ENCODE assay signal across 26 cellular contexts in the genomic region with DNA sequence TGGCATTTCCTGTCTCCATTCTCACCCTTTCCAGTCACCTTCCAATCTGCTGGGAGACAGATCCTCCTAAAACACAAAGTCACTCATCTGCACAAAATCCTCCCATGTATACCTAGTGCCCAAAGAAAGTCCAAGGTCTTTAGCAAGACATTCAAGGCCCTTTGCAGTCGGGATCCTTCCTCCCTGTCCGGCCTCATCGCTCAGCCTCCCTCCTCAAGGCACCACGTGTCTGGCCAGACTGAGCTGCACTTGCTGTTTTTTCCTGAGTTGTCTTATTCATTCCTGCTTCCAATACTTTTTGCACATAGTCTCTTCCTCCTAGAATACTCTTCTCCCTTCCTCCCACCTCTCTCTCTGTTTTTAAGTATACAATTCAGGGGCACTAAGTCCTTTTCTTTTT. TPM values are rescaled to one million over a fixed set of nuclear protein-coding genes. Genes with fewer than 3 reads are reported as not detected.
DNase-seq lines count a peak whose midpoint lies in the region; ATAC-seq, FAIRE-seq and TF ChIP-seq lines count a peak whose summit lies in the region.
"Had no signal": no experiment of that assay in that cellular context is flagged by ENCODE, and none has a peak within 500 bp of the region (broad histone marks: within the 10 kb centered on the region; RNA-seq: fewer than 3 reads in every experiment).

No MANE protein-coding gene starts in this region.

- no peak for TF ChIP-seq RAD21 in K562 (CRISPR knock-in tag; conservative IDR thresholded peaks at IDR 0.05 in 1 of 2, IDR thresholded peaks at IDR 0.05 in 1 of 2)

- H3K4me1 Mint-ChIP-seq in activated CD4-positive, alpha-beta T cell treated with anti-CD3 and anti-CD28 coated beads, Interleukin-2, amount 10 ng/mL, durations not matched to agents 24 days and 14 days = peaks cover 42% of the 10 kb centered on the region
- H3K4me1 Mint-ChIP-seq in activated CD4-positive, alpha-beta T cell treated with anti-CD3 and anti-CD28 coated beads for 36 hours = peaks cover 21% of the 10 kb centered on the region
- H3K4me1 Mint-ChIP-seq: CD14-positive monocyte had no signal

- TF ChIP-seq EP300 in K562 (IDR thresholded peaks at IDR 0.05; ENCODE audit: low read length) = no peak
- TF ChIP-seq EP300 in transverse colon (IDR thresholded peaks at IDR 0.05; ENCODE audit: low read depth) = no peak

- H3K9me3 Mint-ChIP-seq in activated CD4-positive, alpha-beta T cell treated with anti-CD3 and anti-CD28 coated beads, Interleukin-2, amount 10 ng/mL, durations not matched to agents 24 days and 14 days = no peaks in the 10 kb centered on the region
- H3K9me3 Mint-ChIP-seq in activated CD4-positive, alpha-beta T cell treated with anti-CD3 and anti-CD28 coated beads for 36 hours (ENCODE audit: low read depth) = no peaks in the 10 kb centered on the region
- H3K9me3 Mint-ChIP-seq: CD8-positive, alpha-beta memory T cell had no signal

- H3K27ac Mint-ChIP-seq in activated CD4-positive, alpha-beta T cell treated with anti-CD3 and anti-CD28 coated beads, Interleukin-2, amount 10 ng/mL, durations not matched to agents 24 days and 14 days = peak overlapping the region; percentile 48
- no peak overlapping the region for H3K27ac Mint-ChIP-seq in activated CD4-positive, alpha-beta T cell treated with anti-CD3 and anti-CD28 coated beads for 36 hours
- H3K27ac Mint-ChIP-seq: CD14-positive monocyte; CD8-positive, alpha-beta memory T cell had no signal

- no peak overlapping the region for H3K4me3 Mint-ChIP-seq in activated CD4-positive, alpha-beta T cell treated with anti-CD3 and anti-CD28 coated beads, Interleukin-2, amount 10 ng/mL, durations not matched to agents 24 days and 14 days
- H3K4me3 Mint-ChIP-seq in activated CD4-positive, alpha-beta T cell treated with anti-CD3 and anti-CD28 coated beads for 36 hours = no peak overlapping the region
- H3K4me3 Mint-ChIP-seq: CD14-positive monocyte; CD8-positive, alpha-beta memory T cell had no signal

- H3K36me3 ChIP-seq in K562 (ENCODE audit: control insufficient read depth, insufficient read depth, low read length) (no peaks in the 10 kb centered on the region), kidney (ENCODE audit: control insufficient read depth in 1 of 2, insufficient read depth in 2 of 2, low read length in 2 of 2) (peaks cover 4% of the 10 kb centered on the region in 2 donors), transverse colon (peaks cover 0 to 6% (median 0%) of the 10 kb centered on the region in 4 donors)
- H3K36me3 ChIP-seq: BE2C had no signal

- H3K9me3 ChIP-seq in K562 (replicated peaks; ENCODE audit: control insufficient read depth, insufficient read depth, low read depth, low read length) (no peaks in the 10 kb centered on the region), kidney (ENCODE audit: control insufficient read depth in 1 of 2, low read length in 2 of 2) (no peaks in the 10 kb centered on the region), transverse colon (no peaks in the 10 kb centered on the region)
- H3K9me3 ChIP-seq: BE2C, SK-N-SH had no signal

- no peaks in the 10 kb centered on the region for H4K20me1 ChIP-seq in K562 (replicated peaks; ENCODE audit: control insufficient read depth, insufficient read depth, low read length)

- WGBS in K562 (ENCODE audit: insufficient coverage, low coverage, missing lambda C conversion rate) = 5% methylated on average over 4 of the region's 4 CpGs
- 87 to 88% methylated on average over 4 of the region's 4 CpGs for WGBS in transverse colon (ENCODE audit: low coverage in 1 of 2), 2 donors

- DNase-seq in activated CD4-positive, alpha-beta T cell treated with anti-CD3 and anti-CD28 coated beads, Interleukin-2, amount 10 ng/mL, durations not matched to agents 24 days and 14 days = no peak
- DNase-seq in activated CD4-positive, alpha-beta T cell treated with anti-CD3 and anti-CD28 coated beads for 36 hours = no peak
- DNase-seq in K562 (ENCODE audit: extremely low read depth in 1 of 4, low spot score in 3 of 4) (no peak), kidney (no peak), transverse colon (no peak), GM13977 (ENCODE audit: low spot score) (no peak), GM12892 (ENCODE audit: insufficient read length) (no peak)
- no peak for DNase-seq in activated T-cell treated with anti-CD3 and anti-CD28 coated beads, Interleukin-2, amount 50 U/mL, for 48 hours
- DNase-seq: 8988T; ACHN; BE2C; CD8-positive, alpha-beta memory T cell; DMS153; KBM-7; NCI-H1105 treated with DMSO at 0.1 percent for 48 hours; NCI-H146; NCI-H1930; NCI-H2107; NCI-H524; NCI-H774; SK-N-SH had no signal

- ATAC-seq in activated CD4-positive, alpha-beta T cell treated with anti-CD3 and anti-CD28 coated beads for 36 hours = no peak
- ATAC-seq in K562 = no peak

- H3K9ac ChIP-seq in K562 (ENCODE audit: insufficient read depth in 1 of 2, low read depth in 2 of 2, low read length in 2 of 2) (no peak overlapping the region), kidney (ENCODE audit: low read length in 2 of 2) (no peak overlapping the region)
- H3K9ac ChIP-seq: SK-N-SH had no signal

- H3K27me3 ChIP-seq in K562 (ENCODE audit: control insufficient read depth in 2 of 2, insufficient read depth in 2 of 2, low read length in 2 of 2) = peaks cover 8 to 40% of the 10 kb centered on the region in 2 experiments; a peak in 4 of 5 replicates
- no peaks in the 10 kb centered on the region for H3K27me3 ChIP-seq in transverse colon

- peak overlapping the region; percentile 52; the same call in 1 of the 2 replicates for H3K4me2 ChIP-seq in K562 (ENCODE audit: insufficient read depth, low read length)
- H3K4me2 ChIP-seq: SK-N-SH had no signal

- no peaks in the 10 kb centered on the region for H3K79me2 ChIP-seq in K562 (ENCODE audit: control insufficient read depth, insufficient read depth, low read length)

- no peaks in the 10 kb centered on the region for H3K27me3 Mint-ChIP-seq in activated CD4-positive, alpha-beta T cell treated with anti-CD3 and anti-CD28 coated beads, Interleukin-2, amount 10 ng/mL, durations not matched to agents 24 days and 14 days
- peaks cover 16% of the 10 kb centered on the region for H3K27me3 Mint-ChIP-seq in activated CD4-positive, alpha-beta T cell treated with anti-CD3 and anti-CD28 coated beads for 36 hours

- no peaks in the 10 kb centered on the region for H3K9me1 ChIP-seq in K562 (ENCODE audit: control insufficient read depth, insufficient read depth, low read length)

- BruUV-seq in K562 (replicated peaks; lab: Mats Ljungman, UMichigan) = no TSS peak

- POLR2A ChIA-PET in activated CD4-positive, alpha-beta T cell treated with anti-CD3 and anti-CD28 coated beads for 36 hours (lab: Charles Lee) = no interaction called here
- POLR2A ChIA-PET in K562 (lab: Yijun Ruan, JAX) = interaction anchor here (0.7 kb wide), 1 partner anchor 156 kb away, joined by 3 read pairs; no protein-coding TSS in a partner anchor

- no peak for TF ChIP-seq POLR2A in K562 (conservative IDR thresholded peaks at IDR 0.05)
- no peak for TF ChIP-seq POLR2A in transverse colon (IDR thresholded peaks at IDR 0.05)
- TF ChIP-seq POLR2A in GM12892 (IDR thresholded peaks at IDR 0.05; ENCODE audit: low read depth, low read length) = no peak

- no peak for FAIRE-seq in K562 (lab: Jason Lieb, UNC)
- FAIRE-seq in kidney (lab: Jason Lieb, UNC) = no peak
- FAIRE-seq in GM12892 (lab: Jason Lieb, UNC) = no peak

- TF ChIP-seq CTCF in K562 (IDR thresholded peaks at IDR 0.05 in 2 of 3, conservative IDR thresholded peaks at IDR 0.05 in 1 of 3; ENCODE audit: insufficient read depth in 2 of 3, low read depth in 1 of 3, low read length in 3 of 3) (no peak), kidney (IDR thresholded peaks at IDR 0.05; ENCODE audit: borderline replicate concordance, extremely low read depth, insufficient read depth) (no peak), transverse colon (IDR thresholded peaks at IDR 0.05) (no peak), GM13977 (IDR thresholded peaks at IDR 0.05; ENCODE audit: extremely low read depth, insufficient read depth, missing control alignments) (no peak)

- no peak overlapping the region for H2AFZ ChIP-seq in K562 (ENCODE audit: low read depth, low read length)

- in situ Hi-C loops in K562 (cut with MboI) (no loop called here), transverse colon (cut with MboI; ENCODE audit: low pct_ligation_motif_present in 1 of 4, low pct_unique_long_range_greater_than_20kb in 1 of 4, low sequenced_read_pairs in 3 of 4) (no loop called here), GM13977 (cut with MboI; ENCODE audit: low pct_unique_long_range_greater_than_20kb, low sequenced_read_pairs, unreplicated experiment) (no loop called here)

- no peak overlapping the region for H3K27ac ChIP-seq in K562 (ENCODE audit: extremely low read depth, low read depth, low read length)
- H3K27ac ChIP-seq in kidney (ENCODE audit: low read depth in 2 of 2, low read length in 2 of 2) = peak overlapping the region in 1 of 2 donors; percentile 62
- peak overlapping the region; percentile 87 to 93 (median 89) for H3K27ac ChIP-seq in transverse colon

- CTCF ChIA-PET in activated CD4-positive, alpha-beta T cell treated with anti-CD3 and anti-CD28 coated beads for 36 hours (lab: Charles Lee) = interaction anchor here (0.6 to 5.6 kb wide), 2 partner anchors 60 to 312 kb away, joined by 3 to 40 read pairs; no protein-coding TSS in a partner anchor
- CTCF ChIA-PET in K562 (lab: Yijun Ruan, JAX; ENCODE audit: low intra/inter-chr PET ratio) = no interaction called here

- no peaks in the 10 kb centered on the region for H3K36me3 Mint-ChIP-seq in activated CD4-positive, alpha-beta T cell treated with anti-CD3 and anti-CD28 coated beads, Interleukin-2, amount 10 ng/mL, durations not matched to agents 24 days and 14 days (ENCODE audit: low read depth)
- no peaks in the 10 kb centered on the region for H3K36me3 Mint-ChIP-seq in activated CD4-positive, alpha-beta T cell treated with anti-CD3 and anti-CD28 coated beads for 36 hours (ENCODE audit: low read depth)
- H3K36me3 Mint-ChIP-seq: CD14-positive monocyte; CD8-positive, alpha-beta memory T cell had no signal

- H3K4me3 ChIP-seq in K562 (no peak overlapping the region), kidney (ENCODE audit: low read length in 2 of 2) (peak overlapping the region; percentile 66 to 67), transverse colon (peak overlapping the region in 2 of 4 donors; percentile 40 to 58)

- H3K4me1 ChIP-seq in K562 (replicated peaks in 1 of 2; ENCODE audit: control insufficient read depth in 2 of 2, insufficient read depth in 2 of 2, low read length in 2 of 2) (peaks cover 0 to 14% of the 10 kb centered on the region in 2 experiments; a peak in 4 of 5 replicates), kidney (ENCODE audit: control insufficient read depth in 1 of 2, insufficient read depth in 1 of 2, low read depth in 1 of 2, low read length in 2 of 2) (no peaks in the 10 kb centered on the region), transverse colon (peaks cover 0 to 8% (median 4%) of the 10 kb centered on the region in 4 donors)
- H3K4me1 ChIP-seq: BE2C had no signal

- intact Hi-C loops in activated CD4-positive, alpha-beta T cell treated with anti-CD3 and anti-CD28 coated beads, Interleukin-2, amount 10 ng/mL, durations not matched to agents 24 days and 14 days (cut with micrococcal nuclease) = no loop called here
- intact Hi-C loops in activated CD4-positive, alpha-beta T cell treated with anti-CD3 and anti-CD28 coated beads for 36 hours (cut with DNase I, micrococcal nuclease) = no loop called here
- intact Hi-C loops in K562 (cut with micrococcal nuclease) = no loop called here
- intact Hi-C loops in kidney (cut with DNase I) = no loop called here
- intact Hi-C loops in transverse colon (cut with DNase I; ENCODE audit: low total_unique reads) = no loop called here

RNA-seq across cellular contexts. Expression of gene TRIM15, which starts 1.4 kb away (rescaled TPM):
- 0.24 and 0.65 TPM in 2 replicates for total RNA-seq in activated CD4-positive, alpha-beta T cell treated with anti-CD3 and anti-CD28 coated beads, Interleukin-2, amount 10 ng/mL, durations not matched to agents 24 days and 14 days
- total RNA-seq in activated CD4-positive, alpha-beta T cell treated with anti-CD3 and anti-CD28 coated beads for 36 hours = under 1 TPM; 0.18 to 0.26 TPM
- 0.30 TPM in 1 of 2 replicates, not detected in the other for total RNA-seq in K562 (2011; cell fraction: chromatin; rRNA removed; ENCODE audit: low replicate concordance)
- not detected in 2 replicates for total RNA-seq in K562 (2011; cell fraction: nucleolus; rRNA removed)
- not detected in 2 replicates for total RNA-seq in K562 (2011; cell fraction: nucleoplasm; rRNA removed)
- total RNA-seq in K562 (2014; rRNA removed) (2.3 and 2.6 TPM in 2 replicates), K562 (2014; rRNA removed; fragmentation: Illumina TruSeq; extraction: Trizol) (0.80 and 0.91 TPM in 2 replicates), K562 (2015; rRNA removed; fragmentation: Illumina TruSeq; extraction: Trizol) (0.34 and 0.83 TPM in 2 replicates), K562 (2021) (1.2 TPM in 2 replicates), kidney (2.2 TPM), transverse colon (10 to 100 TPM in 3 of 4 donors, 1 to 10 TPM in 1; 5.8 to 90.7 (median 51.8) TPM)
- polyA plus RNA-seq in K562 (2011; rRNA removed) (0.21 and 0.65 TPM in 2 replicates), K562 (2014; fragmentation: Illumina TruSeq; extraction: Trizol) (0.70 and 1.2 TPM in 2 replicates), K562 (2014; fragmentation: Nextera tagmentation; extraction: Ambion mirVana) (under 1 TPM; 0.06 to 0.15 TPM), K562 (2014; rRNA removed) (2.2 and 2.9 TPM in 2 replicates), kidney (ENCODE audit: insufficient read depth, low read depth, low replicate concordance) (7.1 TPM)
- 0.09 and 0.13 TPM in 2 replicates for polyA plus RNA-seq in K562 (2011; cell fraction: cytosol; rRNA removed)
- 0.98 and 1.8 TPM in 2 replicates for polyA plus RNA-seq in K562 (2011; cell fraction: nucleus; rRNA removed)
- 0.99 and 1.2 TPM in 2 replicates for polyA plus RNA-seq in K562 (2012)
- 0.14 and 0.42 TPM in 2 replicates for polyA minus RNA-seq in K562 (2011; rRNA and poly(A)+ RNA removed)
- 1.6 TPM in 1 of 2 replicates, not detected in the other for polyA minus RNA-seq in K562 (2011; cell fraction: cytosol; rRNA and poly(A)+ RNA removed)
- 0.54 and 0.89 TPM in 2 replicates for polyA minus RNA-seq in K562 (2011; cell fraction: nucleus; rRNA and poly(A)+ RNA removed)
- not detected for polyA plus RNA-seq in GM12892 (2012; ENCODE audit: missing spikeins)
- total RNA-seq: CD8-positive, alpha-beta memory T cell; HT1080; LHCN-M2 had no signal
- polyA plus RNA-seq: CD14-positive monocyte; CD8-positive, alpha-beta memory T cell; SK-N-SH had no signal

RNA-seq across cellular contexts. Expression of gene TRIM10, which starts 3.7 kb away (rescaled TPM):
- total RNA-seq in activated CD4-positive, alpha-beta T cell treated with anti-CD3 and anti-CD28 coated beads, Interleukin-2, amount 10 ng/mL, durations not matched to agents 24 days and 14 days = 0.07 and 0.09 TPM in 2 replicates
- under 1 TPM; 0.11 to 0.16 TPM for total RNA-seq in activated CD4-positive, alpha-beta T cell treated with anti-CD3 and anti-CD28 coated beads for 36 hours
- total RNA-seq in K562 (2011; cell fraction: chromatin; rRNA removed; ENCODE audit: low replicate concordance) = 0.07 TPM in 1 of 2 replicates, not detected in the other
- total RNA-seq in K562 (2011; cell fraction: nucleolus; rRNA removed) = not detected in 2 replicates
- 0.15 TPM in 1 of 2 replicates, not detected in the other for total RNA-seq in K562 (2011; cell fraction: nucleoplasm; rRNA removed)
- total RNA-seq in K562 (2014; rRNA removed) = 0.36 and 0.61 TPM in 2 replicates
- total RNA-seq in K562 (2014; rRNA removed; fragmentation: Illumina TruSeq; extraction: Trizol) = 0.65 and 0.73 TPM in 2 replicates
- 0.36 and 0.38 TPM in 2 replicates for total RNA-seq in K562 (2015; rRNA removed; fragmentation: Illumina TruSeq; extraction: Trizol)
- total RNA-seq in K562 (2021) = 0.58 and 0.86 TPM in 2 replicates
- 0.26 and 0.31 TPM in 2 replicates for polyA plus RNA-seq in K562 (2011; rRNA removed)
- 0.09 and 0.19 TPM in 2 replicates for polyA plus RNA-seq in K562 (2011; cell fraction: cytosol; rRNA removed)
- polyA plus RNA-seq in K562 (2011; cell fraction: nucleus; rRNA removed) = 0.40 and 0.62 TPM in 2 replicates
- polyA plus RNA-seq in K562 (2012) = 0.55 and 0.68 TPM in 2 replicates
- 0.74 and 0.83 TPM in 2 replicates for polyA plus RNA-seq in K562 (2014; fragmentation: Illumina TruSeq; extraction: Trizol)
- under 1 TPM; 0.15 to 0.36 TPM for polyA plus RNA-seq in K562 (2014; fragmentation: Nextera tagmentation; extraction: Ambion mirVana)
- 0.90 and 1.00 TPM in 2 replicates for polyA plus RNA-seq in K562 (2014; rRNA removed)
- 0.09 and 0.14 TPM in 2 replicates for polyA minus RNA-seq in K562 (2011; rRNA and poly(A)+ RNA removed)
- polyA minus RNA-seq in K562 (2011; cell fraction: cytosol; rRNA and poly(A)+ RNA removed) = not detected in 2 replicates
- 0.11 TPM in 1 of 2 replicates, not detected in the other for polyA minus RNA-seq in K562 (2011; cell fraction: nucleus; rRNA and poly(A)+ RNA removed)
- 0.79 TPM for total RNA-seq in kidney
- polyA plus RNA-seq in kidney (ENCODE audit: insufficient read depth, low read depth, low replicate concordance) = 1.5 TPM
- 10 to 100 TPM in 1 of 4 donors, 1 to 10 TPM in 2, under 1 TPM in 1; 0.20 to 19.8 (median 3.7) TPM for total RNA-seq in transverse colon
- not detected for polyA plus RNA-seq in GM12892 (2012; ENCODE audit: missing spikeins)
- total RNA-seq: CD8-positive, alpha-beta memory T cell; H4; HT1080; LHCN-M2; MCF 10A had no signal
- polyA plus RNA-seq: CD14-positive monocyte; CD8-positive, alpha-beta memory T cell; SK-N-SH had no signal

RNA-seq across cellular contexts. Expression of gene TRIM40, which starts 28.8 kb away (rescaled TPM):
- total RNA-seq in activated CD4-positive, alpha-beta T cell treated with anti-CD3 and anti-CD28 coated beads, Interleukin-2, amount 10 ng/mL, durations not matched to agents 24 days and 14 days = not detected in 2 replicates
- not detected for total RNA-seq in activated CD4-positive, alpha-beta T cell treated with anti-CD3 and anti-CD28 coated beads for 36 hours
- not detected in 2 replicates for total RNA-seq in K562 (2011; cell fraction: chromatin; rRNA removed; ENCODE audit: low replicate concordance)
- total RNA-seq in K562 (2011; cell fraction: nucleolus; rRNA removed) = not detected in 2 replicates
- not detected in 2 replicates for total RNA-seq in K562 (2011; cell fraction: nucleoplasm; rRNA removed)
- total RNA-seq in K562 (2014; rRNA removed) (not detected in 2 replicates), K562 (2014; rRNA removed; fragmentation: Illumina TruSeq; extraction: Trizol) (not detected in 2 replicates), K562 (2015; rRNA removed; fragmentation: Illumina TruSeq; extraction: Trizol) (not detected in 2 replicates), K562 (2021) (not detected in 2 replicates), kidney (not detected), transverse colon (10 to 100 TPM in 2 of 4 donors, 1 to 10 TPM in 1, under 1 TPM in 1; 0.40 to 14.8 (median 7.0) TPM)
- polyA plus RNA-seq in K562 (2011; rRNA removed) (not detected in 2 replicates), K562 (2014; fragmentation: Illumina TruSeq; extraction: Trizol) (not detected in 2 replicates), K562 (2014; fragmentation: Nextera tagmentation; extraction: Ambion mirVana) (under 1 TPM in 1 of 2 experiments, not detected in 1; 0.04 TPM), K562 (2014; rRNA removed) (0.08 TPM in 1 of 2 replicates, not detected in the other), kidney (ENCODE audit: insufficient read depth, low read depth, low replicate concordance) (not detected)
- polyA plus RNA-seq in K562 (2011; cell fraction: cytosol; rRNA removed) = not detected in 2 replicates
- 0.10 TPM in 1 of 2 replicates, not detected in the other for polyA plus RNA-seq in K562 (2011; cell fraction: nucleus; rRNA removed)
- polyA plus RNA-seq in K562 (2012) = 0.10 TPM in 1 of 2 replicates, not detected in the other
- polyA minus RNA-seq in K562 (2011; rRNA and poly(A)+ RNA removed) = not detected in 2 replicates
- not detected in 2 replicates for polyA minus RNA-seq in K562 (2011; cell fraction: cytosol; rRNA and poly(A)+ RNA removed)
- polyA minus RNA-seq in K562 (2011; cell fraction: nucleus; rRNA and poly(A)+ RNA removed) = not detected in 2 replicates
- not detected for polyA plus RNA-seq in GM12892 (2012; ENCODE audit: missing spikeins)
- total RNA-seq: CD8-positive, alpha-beta memory T cell; H4; HT1080; LHCN-M2; MCF 10A had no signal
- polyA plus RNA-seq: CD14-positive monocyte; CD8-positive, alpha-beta memory T cell; SK-N-SH had no signal

RNA-seq across cellular contexts. Expression of gene TRIM26, which starts 48.5 kb away (rescaled TPM):
- 58.3 and 60.1 TPM in 2 replicates for total RNA-seq in activated CD4-positive, alpha-beta T cell treated with anti-CD3 and anti-CD28 coated beads, Interleukin-2, amount 10 ng/mL, durations not matched to agents 24 days and 14 days
- total RNA-seq in activated CD4-positive, alpha-beta T cell treated with anti-CD3 and anti-CD28 coated beads for 36 hours = 10 to 100 TPM; 48.4 to 60.4 TPM
- total RNA-seq in K562 (2011; cell fraction: chromatin; rRNA removed; ENCODE audit: low replicate concordance) = 2.1 and 2.6 TPM in 2 replicates
- total RNA-seq in K562 (2011; cell fraction: nucleolus; rRNA removed) = 1.1 and 1.2 TPM in 2 replicates
- 2.0 and 3.1 TPM in 2 replicates for total RNA-seq in K562 (2011; cell fraction: nucleoplasm; rRNA removed)
- total RNA-seq in K562 (2014; rRNA removed) = 2.8 and 5.3 TPM in 2 replicates
- 2.2 TPM in 2 replicates for total RNA-seq in K562 (2014; rRNA removed; fragmentation: Illumina TruSeq; extraction: Trizol)
- total RNA-seq in K562 (2015; rRNA removed; fragmentation: Illumina TruSeq; extraction: Trizol) = 3.7 and 4.3 TPM in 2 replicates
- 5.0 and 5.3 TPM in 2 replicates for total RNA-seq in K562 (2021)
- 1.4 and 2.0 TPM in 2 replicates for polyA plus RNA-seq in K562 (2011; rRNA removed)
- 1.1 and 1.2 TPM in 2 replicates for polyA plus RNA-seq in K562 (2011; cell fraction: cytosol; rRNA removed)
- 1.9 and 2.2 TPM in 2 replicates for polyA plus RNA-seq in K562 (2011; cell fraction: nucleus; rRNA removed)
- polyA plus RNA-seq in K562 (2012) = 3.4 and 3.5 TPM in 2 replicates
- polyA plus RNA-seq in K562 (2014; fragmentation: Illumina TruSeq; extraction: Trizol) = 5.0 and 5.1 TPM in 2 replicates
- 1 to 10 TPM in 1 of 2 experiments, under 1 TPM in 1; 0.80 to 1.1 TPM for polyA plus RNA-seq in K562 (2014; fragmentation: Nextera tagmentation; extraction: Ambion mirVana)
- polyA plus RNA-seq in K562 (2014; rRNA removed) = 2.6 and 3.7 TPM in 2 replicates
- polyA minus RNA-seq in K562 (2011; rRNA and poly(A)+ RNA removed) = 1.2 and 1.3 TPM in 2 replicates
- polyA minus RNA-seq in K562 (2011; cell fraction: cytosol; rRNA and poly(A)+ RNA removed) = 1.4 and 1.6 TPM in 2 replicates
- polyA minus RNA-seq in K562 (2011; cell fraction: nucleus; rRNA and poly(A)+ RNA removed) = 0.67 and 0.94 TPM in 2 replicates
- total RNA-seq in kidney = 63.9 TPM
- 28.0 TPM for polyA plus RNA-seq in kidney (ENCODE audit: insufficient read depth, low read depth, low replicate concordance)
- 10 to 100 TPM; 19.5 to 92.0 (median 53.2) TPM for total RNA-seq in transverse colon
- polyA plus RNA-seq in GM12892 (2012; ENCODE audit: missing spikeins) = 22.7 TPM

RNA-seq across cellular contexts. Expression of gene TRIM31, which starts 51.8 kb away (rescaled TPM):
- 0.09 TPM in 1 of 2 replicates, not detected in the other for total RNA-seq in activated CD4-positive, alpha-beta T cell treated with anti-CD3 and anti-CD28 coated beads, Interleukin-2, amount 10 ng/mL, durations not matched to agents 24 days and 14 days
- not detected for total RNA-seq in activated CD4-positive, alpha-beta T cell treated with anti-CD3 and anti-CD28 coated beads for 36 hours
- total RNA-seq in K562 (2011; cell fraction: chromatin; rRNA removed; ENCODE audit: low replicate concordance) = not detected in 2 replicates
- not detected in 2 replicates for total RNA-seq in K562 (2011; cell fraction: nucleolus; rRNA removed)
- not detected in 2 replicates for total RNA-seq in K562 (2011; cell fraction: nucleoplasm; rRNA removed)
- not detected in 2 replicates for total RNA-seq in K562 (2014; rRNA removed)
- not detected in 2 replicates for total RNA-seq in K562 (2014; rRNA removed; fragmentation: Illumina TruSeq; extraction: Trizol)
- total RNA-seq in K562 (2015; rRNA removed; fragmentation: Illumina TruSeq; extraction: Trizol) = not detected in 2 replicates
- total RNA-seq in K562 (2021) = not detected in 2 replicates
- polyA plus RNA-seq in K562 (2011; rRNA removed) = not detected in 2 replicates
- not detected in 2 replicates for polyA plus RNA-seq in K562 (2011; cell fraction: cytosol; rRNA removed)
- not detected in 2 replicates for polyA plus RNA-seq in K562 (2011; cell fraction: nucleus; rRNA removed)
- polyA plus RNA-seq in K562 (2012) = not detected in 2 replicates
- not detected in 2 replicates for polyA plus RNA-seq in K562 (2014; fragmentation: Illumina TruSeq; extraction: Trizol)
- polyA plus RNA-seq in K562 (2014; fragmentation: Nextera tagmentation; extraction: Ambion mirVana) = not detected
- polyA plus RNA-seq in K562 (2014; rRNA removed) = not detected in 2 replicates
- polyA minus RNA-seq in K562 (2011; rRNA and poly(A)+ RNA removed) = not detected in 2 replicates
- polyA minus RNA-seq in K562 (2011; cell fraction: cytosol; rRNA and poly(A)+ RNA removed) = not detected in 2 replicates
- polyA minus RNA-seq in K562 (2011; cell fraction: nucleus; rRNA and poly(A)+ RNA removed) = not detected in 2 replicates
- 0.22 TPM for total RNA-seq in kidney
- polyA plus RNA-seq in kidney (ENCODE audit: insufficient read depth, low read depth, low replicate concordance) = 0.26 TPM
- 100 to 1,000 TPM in 2 of 4 donors, 10 to 100 TPM in 1, 1 to 10 TPM in 1; 3.4 to 221 (median 151) TPM for total RNA-seq in transverse colon
- not detected for polyA plus RNA-seq in GM12892 (2012; ENCODE audit: missing spikeins)
- total RNA-seq: CD8-positive, alpha-beta memory T cell; LHCN-M2; MCF 10A had no signal
- polyA plus RNA-seq: CD14-positive monocyte; CD8-positive, alpha-beta memory T cell; SK-N-SH had no signal
